1 cellular context compared by ENCODE assay signal in genomic region chr7:44752822-44753221, GRCh38.
TF ChIP-seq lines count a peak whose summit lies in the region.

No MANE protein-coding gene starts in this region.

TF ChIP-seq in HEK293, 187 proteins besides CTCF, POLR2A, EP300 and RAD21 (continued from another document):
- peak; percentile 58 for TF ChIP-seq ATF2 (tag by site-specific recombination; IDR thresholded peaks at IDR 0.05; ENCODE audit: low read depth)
